ENCODE assay signal across 16 cellular contexts in the genomic region with DNA sequence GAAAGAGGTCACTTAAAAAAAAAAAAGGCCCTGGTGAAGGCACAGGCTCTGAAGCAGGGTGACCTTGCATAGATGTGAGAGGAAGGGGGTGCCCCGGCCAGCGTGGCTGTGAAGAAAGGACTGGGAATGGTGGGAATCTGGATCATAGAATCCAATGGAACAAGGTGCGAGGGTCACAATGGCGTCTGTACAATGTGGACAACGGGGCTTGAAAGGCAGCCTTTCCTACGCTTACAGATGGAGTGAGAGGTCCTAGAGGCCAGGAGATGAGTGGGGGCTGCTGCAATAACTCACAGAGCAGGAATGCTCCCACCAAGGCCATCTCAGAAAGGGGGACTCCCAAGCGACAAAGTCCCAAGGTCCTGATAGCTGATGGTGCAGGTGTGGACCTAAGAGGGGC.
DNase-seq lines count a peak whose midpoint lies in the region; ATAC-seq lines count a peak whose summit lies in the region.
"Had no signal": no experiment of that assay in that cellular context is flagged by ENCODE, and none has a peak within 500 bp of the region (broad histone marks: within the 10 kb centered on the region; RNA-seq: fewer than 3 reads in every experiment).

No MANE protein-coding gene starts in this region.

- no CpG with 5 or more reads among the region's 7 CpGs for WGBS in trophoblast cell (ENCODE audit: extremely low coverage, insufficient coverage, insufficient read length)

- no peak overlapping the region for H4K8ac ChIP-seq in trophoblast cell (ENCODE audit: low read depth, low read length)

- peak; percentile 64 for DNase-seq in cardiac septum (ENCODE audit: low spot score)
- no peak for DNase-seq in Right ventricle myocardium inferior (ENCODE audit: missing footprints)
- peak; percentile 16 for DNase-seq in left lobe of liver (ENCODE audit: low spot score)
- no peak for DNase-seq in trophoblast cell
- DNase-seq in CD4-positive, alpha-beta memory T cell, result no peak
- DNase-seq in DMS79 treated with DMSO at 0.1 percent for 48 hours (lab: John Stamatoyannopoulos, UW), result no peak
- DNase-seq: CD8-positive, alpha-beta memory T cell; COR-L47; DMS 273 treated with DMSO at 0.1 percent for 48 hours; DMS53; HCEC 1CT; IMR-90 had no signal

- no peak overlapping the region for H3K23ac ChIP-seq in trophoblast cell (ENCODE audit: low read length)

- H3K14ac ChIP-seq in trophoblast cell (ENCODE audit: low read length), result no peak overlapping the region

- no peak overlapping the region for H3K4me3 Mint-ChIP-seq in CD4-positive, alpha-beta memory T cell
- H3K4me3 Mint-ChIP-seq: B cell; CD8-positive, alpha-beta memory T cell; GM23338 had no signal

- H2BK12ac ChIP-seq in trophoblast cell (ENCODE audit: low read length), result no peak overlapping the region

- H3K36me3 ChIP-seq in trophoblast cell (ENCODE audit: control insufficient read depth in 1 of 2, insufficient read depth in 2 of 2, low read length in 2 of 2), result no peaks in the 10 kb centered on the region
- H3K36me3 ChIP-seq in CD4-positive, alpha-beta memory T cell (ENCODE audit: insufficient read depth, low read length), result peaks cover 9% of the 10 kb centered on the region

- H3K4me2 ChIP-seq in trophoblast cell (ENCODE audit: low read length), result no peak overlapping the region
- H3K4me2 ChIP-seq: BLaER1 treated with 17β-estradiol and CSF1 and Interleukin-3, amounts not matched to agents 10 nM and 100 nM; GM23338 had no signal

- no peaks in the 10 kb centered on the region for H3K79me1 ChIP-seq in trophoblast cell (ENCODE audit: low read length)

- H2BK120ac ChIP-seq in trophoblast cell (ENCODE audit: insufficient read depth, low read length, poor library complexity), result no peak overlapping the region

- H3K4me1 Mint-ChIP-seq in CD4-positive, alpha-beta memory T cell, result no peaks in the 10 kb centered on the region
- H3K4me1 Mint-ChIP-seq: B cell; CD8-positive, alpha-beta memory T cell had no signal

- H4K91ac ChIP-seq in trophoblast cell (ENCODE audit: low read depth, low read length), result no peak overlapping the region

- peaks cover 5% of the 10 kb centered on the region for H3K9me3 ChIP-seq in trophoblast cell (ENCODE audit: insufficient read depth, low read depth, low read length)
- H3K9me3 ChIP-seq in CD4-positive, alpha-beta memory T cell (ENCODE audit: control insufficient read depth in 1 of 2, low read length in 2 of 2), result no peaks in the 10 kb centered on the region
- H3K9me3 ChIP-seq: BLaER1 treated with 17β-estradiol and CSF1 and Interleukin-3, amounts not matched to agents 10 nM and 100 nM had no signal

- intact Hi-C loops in cardiac septum (cut with DNase I) (no loop called here), Right ventricle myocardium inferior (cut with DNase I) (loop anchor here (10.0 kb wide), 1 partner anchor 56 kb away; no protein-coding TSS in a partner anchor)
- intact Hi-C loops in CD4-positive, alpha-beta memory T cell (cut with micrococcal nuclease), result no loop called here

- H3K4ac ChIP-seq in trophoblast cell (ENCODE audit: low read depth, low read length), result no peak overlapping the region

- no peak overlapping the region for H3K4me3 ChIP-seq in trophoblast cell (ENCODE audit: low read depth, low read length)
- H3K4me3 ChIP-seq in CD4-positive, alpha-beta memory T cell (ENCODE audit: low read length in 2 of 2), result no peak overlapping the region
- H3K4me3 ChIP-seq: BLaER1 treated with 17β-estradiol and CSF1 and Interleukin-3, amounts not matched to agents 10 nM and 100 nM; GM23338 had no signal

- H3K27me3 Mint-ChIP-seq in CD4-positive, alpha-beta memory T cell, result no peaks in the 10 kb centered on the region
- H3K27me3 Mint-ChIP-seq: B cell; CD8-positive, alpha-beta memory T cell had no signal

- no peak overlapping the region for H3K27ac Mint-ChIP-seq in CD4-positive, alpha-beta memory T cell
- H3K27ac Mint-ChIP-seq: B cell, GM23338 had no signal

- H3K9ac ChIP-seq in trophoblast cell (ENCODE audit: low read length), result peak overlapping the region; percentile 10
- H3K9ac ChIP-seq: BLaER1 treated with 17β-estradiol and CSF1 and Interleukin-3, amounts not matched to agents 10 nM and 100 nM had no signal

- H3K4me1 ChIP-seq in trophoblast cell (ENCODE audit: control insufficient read depth in 1 of 2, insufficient read depth in 2 of 2, low read length in 2 of 2), result no peaks in the 10 kb centered on the region
- no peaks in the 10 kb centered on the region for H3K4me1 ChIP-seq in CD4-positive, alpha-beta memory T cell (ENCODE audit: insufficient read depth, low read length)
- H3K4me1 ChIP-seq: BLaER1 treated with 17β-estradiol and CSF1 and Interleukin-3, amounts not matched to agents 10 nM and 100 nM had no signal

- H3K79me2 ChIP-seq in trophoblast cell (ENCODE audit: control insufficient read depth, insufficient read depth, low read length, poor library complexity), result no peaks in the 10 kb centered on the region

- no peak overlapping the region for H2BK5ac ChIP-seq in trophoblast cell (ENCODE audit: low read depth, low read length, poor library complexity)

- H3K18ac ChIP-seq in trophoblast cell (ENCODE audit: low read length), result no peak overlapping the region

- no peaks in the 10 kb centered on the region for H3K27me3 ChIP-seq in trophoblast cell (ENCODE audit: insufficient read depth, low read length)
- H3K27me3 ChIP-seq in CD4-positive, alpha-beta memory T cell (ENCODE audit: insufficient read depth, low read length), result no peaks in the 10 kb centered on the region
- H3K27me3 ChIP-seq: BLaER1 treated with 17β-estradiol and CSF1 and Interleukin-3, amounts not matched to agents 10 nM and 100 nM had no signal

- no peak overlapping the region for H4K12ac ChIP-seq in trophoblast cell (ENCODE audit: low read depth, low read length)

- no peak overlapping the region for H2AK5ac ChIP-seq in trophoblast cell (ENCODE audit: low read length)

- no peak overlapping the region for H3K27ac ChIP-seq in trophoblast cell (ENCODE audit: low read depth, low read length)
- no peak overlapping the region for H3K27ac ChIP-seq in CD4-positive, alpha-beta memory T cell (ENCODE audit: low read depth, low read length)
- H3K27ac ChIP-seq: BLaER1 treated with 17β-estradiol and CSF1 and Interleukin-3, amounts not matched to agents 10 nM and 100 nM had no signal

- CTCF ChIA-PET in CD4-positive, alpha-beta memory T cell (lab: Charles Lee; ENCODE audit: partially characterized antibody), result no interaction called here

- no peak overlapping the region for H2AFZ ChIP-seq in trophoblast cell (ENCODE audit: insufficient read depth, low read length, poor library complexity)
- H2AFZ ChIP-seq: GM23338 had no signal

- ATAC-seq in Right ventricle myocardium inferior (no peak), left lobe of liver (no peak), HG03439 (IDR thresholded peaks at IDR 0.05; ENCODE audit: unreplicated experiment) (no peak)
- ATAC-seq: GM23338 had no signal

- H3K9me3 Mint-ChIP-seq in CD4-positive, alpha-beta memory T cell, result no peaks in the 10 kb centered on the region
- H3K9me3 Mint-ChIP-seq: CD8-positive, alpha-beta memory T cell; GM23338 had no signal

- POLR2A ChIA-PET in CD4-positive, alpha-beta memory T cell (lab: Charles Lee; ENCODE audit: partially characterized antibody), result no interaction called here

- peaks cover 24 to 51% of the 10 kb centered on the region in 2 donors for H3K36me3 Mint-ChIP-seq in CD4-positive, alpha-beta memory T cell

Comparison
In these comparisons a context has a peak if more than half of its experiments do, and no peak if none do; other contexts are left out.
1. DNase-seq: peak in cardiac septum (single experiment) and left lobe of liver (single experiment); none in Right ventricle myocardium inferior (single experiment), trophoblast cell (0 of 2), CD4-positive, alpha-beta memory T cell (0 of 5) and DMS79 treated with DMSO at 0.1 percent for 48 hours (single experiment).